In genomic region chr13:22081430-22081829, GRCh38 we compare ENCODE assay signal across 19 cellular contexts.
"Had no signal": no experiment of that assay in that cellular context is flagged by ENCODE, and none has a peak within 500 bp of the region (broad histone marks: within the 10 kb centered on the region; RNA-seq: fewer than 3 reads in every experiment).

No MANE protein-coding gene starts in this region.

- H3K9me3 ChIP-seq: left lung, sigmoid colon, stomach, testis had no signal

- H3K27me3 Mint-ChIP-seq: activated B cell treated with CpG ODN at 0.5 μM for 24 hours; activated CD8-positive, alpha-beta memory T cell treated with anti-CD3 and anti-CD28 coated beads, Interleukin-2, amount 10 ng/mL, durations not matched to agents 7 days and 5 days; activated naive CD8-positive, alpha-beta T cell; effector memory CD8-positive, alpha-beta T cell had no signal

- H3K27ac Mint-ChIP-seq: activated B cell treated with CpG ODN at 0.5 μM for 24 hours; activated CD4-positive, alpha-beta memory T cell treated with anti-CD3 and anti-CD28 coated beads, Interleukin-2, amount 10 ng/mL, durations not matched to agents 7 days and 5 days; activated CD8-positive, alpha-beta memory T cell treated with anti-CD3 and anti-CD28 coated beads, Interleukin-2, amount 10 ng/mL, durations not matched to agents 7 days and 5 days; activated naive CD8-positive, alpha-beta T cell; dendritic cell treated with granulocyte-macrophage colony-stimulating factor and Interleukin-4, amounts not matched to agents 40 ng/mL and 50 ng/mL, for 4 days; effector memory CD8-positive, alpha-beta T cell; nephron; stimulated activated effector memory CD8-positive, alpha-beta T cell treated with anti-CD3 and anti-CD28 coated beads, Interleukin-12 subunit alpha, Interleukin-12 subunit beta, amount 100 ng/mL, for 72 hours; type B pancreatic cell had no signal

- DNase-seq: activated B cell treated with CpG ODN at 0.5 μM for 24 hours; activated CD4-positive, alpha-beta memory T cell treated with anti-CD3 and anti-CD28 coated beads, Interleukin-2, amount 10 ng/mL, durations not matched to agents 7 days and 5 days; activated CD4-positive, alpha-beta T cell treated with anti-CD3 and anti-CD28 coated beads for 48 hours; activated CD8-positive, alpha-beta memory T cell treated with anti-CD3 and anti-CD28 coated beads, Interleukin-2, amount 10 ng/mL, durations not matched to agents 7 days and 5 days; effector memory CD8-positive, alpha-beta T cell; foreskin keratinocyte; kidney; left lung; mammary epithelial cell; midbrain; sigmoid colon; stimulated activated CD4-positive, alpha-beta T cell treated with anti-CD3 and anti-CD28 coated beads, Interleukin-4, amount 100 ng/mL, for 24 hours; stomach; testis had no signal

- H3K4me3 Mint-ChIP-seq: activated B cell treated with CpG ODN at 0.5 μM for 24 hours; activated CD4-positive, alpha-beta memory T cell treated with anti-CD3 and anti-CD28 coated beads, Interleukin-2, amount 10 ng/mL, durations not matched to agents 7 days and 5 days; activated CD8-positive, alpha-beta memory T cell treated with anti-CD3 and anti-CD28 coated beads, Interleukin-2, amount 10 ng/mL, durations not matched to agents 7 days and 5 days; activated naive CD8-positive, alpha-beta T cell; dendritic cell treated with granulocyte-macrophage colony-stimulating factor and Interleukin-4, amounts not matched to agents 40 ng/mL and 50 ng/mL, for 4 days; effector memory CD8-positive, alpha-beta T cell; nephron; stimulated activated effector memory CD8-positive, alpha-beta T cell treated with anti-CD3 and anti-CD28 coated beads, Interleukin-12 subunit alpha, Interleukin-12 subunit beta, amount 100 ng/mL, for 72 hours; type B pancreatic cell had no signal

- ATAC-seq: activated CD8-positive, alpha-beta memory T cell treated with anti-CD3 and anti-CD28 coated beads, Interleukin-2, amount 10 ng/mL, durations not matched to agents 7 days and 5 days; effector memory CD8-positive, alpha-beta T cell; foreskin keratinocyte; left lung; stimulated activated effector memory CD8-positive, alpha-beta T cell treated with anti-CD3 and anti-CD28 coated beads, Interleukin-12 subunit alpha, Interleukin-12 subunit beta, amount 100 ng/mL, for 72 hours had no signal

- H3K36me3 Mint-ChIP-seq: type B pancreatic cell had no signal
